In the genomic region with DNA sequence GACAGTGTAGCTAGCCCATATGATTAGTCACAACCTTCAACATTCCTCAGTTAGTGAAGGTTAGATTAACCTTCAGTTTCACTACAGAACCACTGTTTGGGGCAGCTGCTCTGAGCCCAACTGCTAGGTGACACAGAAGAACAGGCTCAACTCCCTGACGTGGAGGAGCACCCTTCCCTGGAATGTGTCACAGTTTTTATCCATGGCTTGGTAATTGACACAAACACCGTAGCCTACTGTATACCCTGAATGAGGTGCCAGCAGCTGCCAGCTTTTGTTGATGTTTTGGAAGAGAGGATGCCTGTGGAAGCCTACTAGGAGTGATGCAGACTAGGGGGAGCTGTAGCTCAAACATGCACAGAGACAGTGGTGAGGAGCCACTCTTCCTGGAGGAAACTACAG, we compare ENCODE assay signal across 15 cellular contexts. TPM values are rescaled to one million over a fixed set of nuclear protein-coding genes. Genes with fewer than 3 reads are reported as not detected.
DNase-seq lines count a peak whose midpoint lies in the region; ATAC-seq and TF ChIP-seq lines count a peak whose summit lies in the region.
"Had no signal": no experiment of that assay in that cellular context is flagged by ENCODE, and none has a peak within 500 bp of the region (broad histone marks: within the 10 kb centered on the region; RNA-seq: fewer than 3 reads in every experiment).

No MANE protein-coding gene starts in this region.

- H3K27me3 Mint-ChIP-seq in stimulated activated naive CD8-positive, alpha-beta T cell treated with anti-CD3 and anti-CD28 coated beads, Interleukin-15, amount 100 ng/mL, for 72 hours, result no peaks in the 10 kb centered on the region
- H3K27me3 Mint-ChIP-seq: naive thymus-derived CD8-positive, alpha-beta T cell had no signal

- DNase-seq in DMS53 (lab: John Stamatoyannopoulos, UW), result peak; percentile 24
- no peak for DNase-seq in DMS53 treated with DMSO at 0.1 percent for 48 hours (lab: John Stamatoyannopoulos, UW; ENCODE audit: unreplicated experiment)
- peak; percentile 8 for DNase-seq in RPMI7951 (ENCODE audit: low read depth)
- DNase-seq in fibroblast of villous mesenchyme (ENCODE audit: low read depth), result no peak
- DNase-seq in stimulated activated naive CD8-positive, alpha-beta T cell treated with anti-CD3 and anti-CD28 coated beads, Interleukin-15, amount 100 ng/mL, for 72 hours, result no peak
- DNase-seq in NCI-H526 treated with DMSO at 0.1 percent for 48 hours (lab: John Stamatoyannopoulos, UW), result no peak
- DNase-seq: 8988T; activated CD4-positive, alpha-beta T cell treated with anti-CD3 and anti-CD28 coated beads for 1 hour; kidney; naive thymus-derived CD8-positive, alpha-beta T cell had no signal

- peak; percentile 43 for ATAC-seq in stimulated activated naive CD8-positive, alpha-beta T cell treated with anti-CD3 and anti-CD28 coated beads, Interleukin-15, amount 100 ng/mL, for 72 hours
- ATAC-seq in GM21526 (IDR thresholded peaks at IDR 0.05; ENCODE audit: low FRiP score, unreplicated experiment), result no peak
- ATAC-seq in GM18873 (IDR thresholded peaks at IDR 0.05; ENCODE audit: low FRiP score, unreplicated experiment), result no peak
- ATAC-seq: esophagus mucosa; naive thymus-derived CD8-positive, alpha-beta T cell had no signal

- peaks cover 0 to 12% of the 10 kb centered on the region in 2 donors for H3K9me3 Mint-ChIP-seq in stimulated activated naive CD8-positive, alpha-beta T cell treated with anti-CD3 and anti-CD28 coated beads, Interleukin-15, amount 100 ng/mL, for 72 hours

- peak overlapping the region in 1 of 2 donors; percentile 31 for H3K4me3 Mint-ChIP-seq in stimulated activated naive CD8-positive, alpha-beta T cell treated with anti-CD3 and anti-CD28 coated beads, Interleukin-15, amount 100 ng/mL, for 72 hours
- H3K4me3 Mint-ChIP-seq: naive thymus-derived CD8-positive, alpha-beta T cell had no signal

- H3K4me1 Mint-ChIP-seq in stimulated activated naive CD8-positive, alpha-beta T cell treated with anti-CD3 and anti-CD28 coated beads, Interleukin-15, amount 100 ng/mL, for 72 hours, result peaks cover 9% of the 10 kb centered on the region

- H3K27ac Mint-ChIP-seq in stimulated activated naive CD8-positive, alpha-beta T cell treated with anti-CD3 and anti-CD28 coated beads, Interleukin-15, amount 100 ng/mL, for 72 hours, result no peak overlapping the region

- TF ChIP-seq CTCF in fibroblast of villous mesenchyme (IDR thresholded peaks at IDR 0.05; ENCODE audit: insufficient read depth, low read depth, low read length), result peak; percentile 18

- H3K4me3 ChIP-seq in fibroblast of villous mesenchyme (ENCODE audit: low read depth, low read length), result no peak overlapping the region
- H3K4me3 ChIP-seq: SK-N-MC had no signal

RNA-seq across cellular contexts. Expression of gene CR2, which starts 56.6 kb away (rescaled TPM):
- not detected in 2 replicates for total RNA-seq in RPMI7951 (2014; rRNA removed; shearing (Covaris generic))
- not detected in 2 replicates for total RNA-seq in fibroblast of villous mesenchyme
- total RNA-seq: cardiac septum had no signal

Comparison
In these comparisons a context has a peak if more than half of its experiments do, and no peak if none do; other contexts are left out.
1. DNase-seq: peak in DMS53 (single experiment) and RPMI7951 (single experiment); none in DMS53 treated with DMSO at 0.1 percent for 48 hours (single experiment), fibroblast of villous mesenchyme (single experiment), stimulated activated naive CD8-positive, alpha-beta T cell treated with anti-CD3 and anti-CD28 coated beads, Interleukin-15, amount 100 ng/mL, for 72 hours (0 of 2) and NCI-H526 treated with DMSO at 0.1 percent for 48 hours (single experiment).